Comparison of ENCODE assay signal across 8 cellular contexts in genomic region chr14:32896979-32897723, GRCh38. TPM values are rescaled to one million over a fixed set of nuclear protein-coding genes. Genes with fewer than 3 reads are reported as not detected.
DNase-seq lines count a peak whose midpoint lies in the region; ATAC-seq and TF ChIP-seq lines count a peak whose summit lies in the region.

No MANE protein-coding gene starts in this region.

- H3K9me3 ChIP-seq in parathyroid adenoma (ENCODE audit: control insufficient read depth, low read length): no peaks in the 10 kb centered on the region

- in situ Hi-C loops in G401 (cut with HindIII; ENCODE audit: low sequenced_read_pairs): no loop called here

- no peaks in the 10 kb centered on the region for H3K36me3 ChIP-seq in parathyroid adenoma (ENCODE audit: control insufficient read depth, insufficient read depth, low read length)

- H3K27ac ChIP-seq in parathyroid adenoma: peak overlapping the region; percentile 56

- DNase-seq in G401 (ENCODE audit: low spot score) (peak; percentile 7), RPMI8226 (peak; percentile 9), fibroblast of mammary gland (ENCODE audit: low read depth) (peak; percentile 52), NCI-H2171 (lab: John Stamatoyannopoulos, UW) (no peak), DMS 273 (lab: John Stamatoyannopoulos, UW; ENCODE audit: unreplicated experiment) (no peak)
- DNase-seq in activated effector memory CD4-positive, alpha-beta T cell treated with Interleukin-2 at 50 U/mL for 16 hours: no peak

- no peak overlapping the region for H3K9ac ChIP-seq in parathyroid adenoma

- no peaks in the 10 kb centered on the region for H3K27me3 ChIP-seq in parathyroid adenoma (ENCODE audit: control insufficient read depth, insufficient read depth, low read length)

- no peak for ATAC-seq in HG03439 (IDR thresholded peaks at IDR 0.05; ENCODE audit: unreplicated experiment)

- H3K79me2 ChIP-seq in parathyroid adenoma: no peaks in the 10 kb centered on the region

- no peaks in the 10 kb centered on the region for H3K4me1 ChIP-seq in parathyroid adenoma

- peak overlapping the region; percentile 52 for H3K4me3 ChIP-seq in fibroblast of mammary gland (ENCODE audit: control insufficient read depth, low read depth, low read length)
- H3K4me3 ChIP-seq in parathyroid adenoma (ENCODE audit: low read depth, low read length): peak overlapping the region; percentile 65

- peak overlapping the region; percentile 33 for H2AFZ ChIP-seq in parathyroid adenoma

- peak overlapping the region; percentile 71 for H3K4me2 ChIP-seq in parathyroid adenoma (ENCODE audit: low read length)

- TF ChIP-seq CTCF in fibroblast of mammary gland (conservative IDR thresholded peaks at IDR 0.05; ENCODE audit: control insufficient read depth, insufficient read depth, low read depth, low read length): no peak
- TF ChIP-seq CTCF in parathyroid adenoma (IDR thresholded peaks at IDR 0.05): no peak

RNA-seq across cellular contexts. Expression of gene NPAS3, which starts 41.5 kb away (rescaled TPM):
- not detected in 2 replicates for total RNA-seq in G401 (2014; rRNA removed; shearing (Covaris generic))

Comparison
In these comparisons a context has a peak if more than half of its experiments do, and no peak if none do; other contexts are left out.
1. DNase-seq: peak in G401 (single experiment), RPMI8226 (single experiment) and fibroblast of mammary gland (single experiment); none in activated effector memory CD4-positive, alpha-beta T cell treated with Interleukin-2 at 50 U/mL for 16 hours (single experiment), NCI-H2171 (single experiment) and DMS 273 (single experiment).